In genomic region chr15:71131601-71132357, GRCh38 we compare ENCODE assay signal across 2 cellular contexts.
TF ChIP-seq lines count a peak whose summit lies in the region.

No MANE protein-coding gene starts in this region.

TF ChIP-seq in HCT116, 20 proteins besides CTCF, POLR2A, EP300 and RAD21 (continued from another document):
- TF ChIP-seq YY1 (IDR thresholded peaks at IDR 0.05; ENCODE audit: extremely low read depth, insufficient replicate concordance, low read depth, low read length) (no peak), CBX3 (IDR thresholded peaks at IDR 0.05; ENCODE audit: low read depth) (no peak), POLR2AphosphoS5 (IDR thresholded peaks at IDR 0.05; ENCODE audit: low read depth, low read length) (no peak), ZBTB33 (IDR thresholded peaks at IDR 0.05; ENCODE audit: extremely low read depth, insufficient replicate concordance, low read length) (no peak), CEBPB (IDR thresholded peaks at IDR 0.05; ENCODE audit: low read depth) (no peak), EZH2 (IDR thresholded peaks at IDR 0.05) (no peak), EGR1 (IDR thresholded peaks at IDR 0.05; ENCODE audit: low read depth) (no peak), FOSL1 (IDR thresholded peaks at IDR 0.05; ENCODE audit: low read depth) (no peak), SIN3A (IDR thresholded peaks at IDR 0.05; ENCODE audit: low read depth) (no peak), ATF3 (IDR thresholded peaks at IDR 0.05) (no peak), MAX (IDR thresholded peaks at IDR 0.05) (no peak), REST (IDR thresholded peaks at IDR 0.05; ENCODE audit: low read depth) (no peak)

TF ChIP-seq in SK-N-SH, 30 proteins besides CTCF, POLR2A, EP300 and RAD21 (continued from another document):
- TF ChIP-seq REST (IDR thresholded peaks at IDR 0.05; ENCODE audit: low read depth, low read length) (no peak), POLR2AphosphoS5 (IDR thresholded peaks at IDR 0.05; ENCODE audit: low read depth, low read length) (no peak), JUND (IDR thresholded peaks at IDR 0.05) (peak; percentile 74), FOSL2 (IDR thresholded peaks at IDR 0.05; ENCODE audit: borderline replicate concordance, low read depth) (peak; percentile 64), TCF12 (IDR thresholded peaks at IDR 0.05) (peak; percentile 37), PBX3 (IDR thresholded peaks at IDR 0.05) (peak; percentile 74)
